Comparison of ENCODE assay signal across 8 cellular contexts in the genomic region with DNA sequence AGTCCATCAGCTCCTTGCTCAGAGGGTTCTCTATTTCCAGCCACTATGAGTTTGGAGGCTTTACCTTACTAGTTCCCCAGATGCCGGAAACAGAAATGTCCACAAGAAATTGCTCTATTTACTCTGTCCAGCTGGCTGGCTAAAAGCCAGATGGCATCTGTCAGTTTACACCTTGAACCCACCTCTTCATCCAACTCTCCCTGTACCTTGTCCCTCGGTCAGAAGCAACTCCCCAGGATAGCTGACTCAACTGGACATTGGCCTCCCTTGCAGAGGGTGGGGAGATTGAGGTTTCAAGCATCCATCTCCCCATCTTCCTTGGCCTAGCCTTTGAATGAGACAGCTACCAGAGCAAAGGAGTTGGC. TPM values are rescaled to one million over a fixed set of nuclear protein-coding genes. Genes with fewer than 3 reads are reported as not detected.
DNase-seq lines count a peak whose midpoint lies in the region; ATAC-seq and TF ChIP-seq lines count a peak whose summit lies in the region.

No MANE protein-coding gene starts in this region.

- peak overlapping the region; percentile 84 for H3K4me2 ChIP-seq in GM23248 (ENCODE audit: unreplicated experiment)

- H3K9me2 ChIP-seq in GM23248 (ENCODE audit: insufficient read depth), result no peaks in the 10 kb centered on the region

- no peak for ATAC-seq in HG02763 (IDR thresholded peaks at IDR 0.05; ENCODE audit: unreplicated experiment)

- no peak for TF ChIP-seq CTCF in fibroblast of mammary gland (conservative IDR thresholded peaks at IDR 0.05; ENCODE audit: control insufficient read depth, insufficient read depth, low read depth, low read length)

- H3K4me3 ChIP-seq in GM23248 (peak overlapping the region; percentile 94), SK-N-MC (peak overlapping the region; percentile 92), fibroblast of mammary gland (ENCODE audit: control insufficient read depth, low read depth, low read length) (peak overlapping the region; percentile 67), skeletal muscle tissue (ENCODE audit: low read length in 3 of 3) (peak overlapping the region; percentile 31 to 85 (median 77))

- no peaks in the 10 kb centered on the region for H3F3A ChIP-seq in GM23248 (ENCODE audit: insufficient read depth)

- in situ Hi-C loops in GM23248 (cut with MboI), result no loop called here

- H3K27ac ChIP-seq in GM23248 (no peak overlapping the region), SK-N-MC (no peak overlapping the region), skeletal muscle tissue (ENCODE audit: low read depth, low read length) (no peak overlapping the region)

- H3K79me2 ChIP-seq in GM23248 (ENCODE audit: insufficient read depth), result peaks cover 36% of the 10 kb centered on the region

- peaks cover 17% of the 10 kb centered on the region for H3K4me1 ChIP-seq in GM23248 (ENCODE audit: insufficient read depth)
- peaks cover 20 to 30% (median 25%) of the 10 kb centered on the region in 3 donors for H3K4me1 ChIP-seq in skeletal muscle tissue (ENCODE audit: control insufficient read depth in 3 of 3, insufficient read depth in 3 of 3, low read length in 3 of 3)

- H3K27me3 ChIP-seq in GM23248 (replicated peaks; ENCODE audit: insufficient read depth) (no peaks in the 10 kb centered on the region), skeletal muscle tissue (ENCODE audit: control insufficient read depth in 3 of 3, insufficient read depth in 3 of 3, low read length in 3 of 3) (no peaks in the 10 kb centered on the region)

- no peaks in the 10 kb centered on the region for H4K20me1 ChIP-seq in GM23248 (ENCODE audit: insufficient read depth)

- H3K9ac ChIP-seq in GM23248, result no peak overlapping the region
- no peak overlapping the region for H3K9ac ChIP-seq in SK-N-MC (ENCODE audit: insufficient read length)
- peak overlapping the region in 2 of 3 donors; percentile 68 to 86 for H3K9ac ChIP-seq in skeletal muscle tissue (ENCODE audit: low read depth in 1 of 3, low read length in 3 of 3)

- DNase-seq in GM23248 (no peak), SK-N-MC (ENCODE audit: low read depth, low spot score) (no peak), fibroblast of mammary gland (ENCODE audit: low read depth) (no peak), kidney tubule cell (ENCODE audit: low spot score) (no peak), AG20443 (ENCODE audit: low spot score) (no peak), cerebellum (ENCODE audit: low spot score) (no peak)

- H3K9me3 ChIP-seq in GM23248 (ENCODE audit: low read depth) (no peaks in the 10 kb centered on the region), SK-N-MC (ENCODE audit: low read depth, low read length) (no peaks in the 10 kb centered on the region), skeletal muscle tissue (ENCODE audit: control insufficient read depth in 3 of 3, low read length in 3 of 3) (no peaks in the 10 kb centered on the region)

- H3K36me3 ChIP-seq in GM23248 (ENCODE audit: low read depth) (no peaks in the 10 kb centered on the region; the same call in 1 of the 2 replicates), SK-N-MC (ENCODE audit: insufficient read depth, low read length) (peaks cover 16% of the 10 kb centered on the region), skeletal muscle tissue (ENCODE audit: control insufficient read depth in 3 of 3, insufficient read depth in 3 of 3, low read length in 3 of 3) (peaks cover 24 to 31% (median 25%) of the 10 kb centered on the region in 3 donors)

- WGBS in GM23248 (ENCODE audit: low coverage in 1 of 2, low lambda C conversion rate in 2 of 2, missing lambda C conversion rate in 2 of 2), 2 experiments, result 88 to 97% methylated on average over 2 of the region's 2 CpGs

- no peak overlapping the region for H2AFZ ChIP-seq in GM23248

RNA-seq across cellular contexts. Expression of a gene that starts 1.7 kb away (rescaled TPM):
- 4.1 and 4.7 TPM in 2 replicates for total RNA-seq in GM23248 (2014; rRNA removed; shearing (Covaris generic))
- 2.6 and 3.1 TPM in 2 replicates for polyA plus RNA-seq in GM23248 (2016; fragmentation: Nextera tagmentation; extraction: Ambion mirVana)
- total RNA-seq in skeletal muscle tissue (2.1 TPM), cerebellum (6.2 TPM)

RNA-seq across cellular contexts. Expression of a gene that starts 7.2 kb away (rescaled TPM):
- total RNA-seq in GM23248 (2014; rRNA removed; shearing (Covaris generic)), result 30.0 and 30.9 TPM in 2 replicates
- polyA plus RNA-seq in GM23248 (2016; fragmentation: Nextera tagmentation; extraction: Ambion mirVana), result 68.6 and 73.6 TPM in 2 replicates
- 8.4 TPM for total RNA-seq in skeletal muscle tissue
- total RNA-seq in cerebellum, result 12.0 TPM

RNA-seq across cellular contexts. Expression of a gene that starts 12.5 kb away (rescaled TPM):
- 24.9 and 31.8 TPM in 2 replicates for total RNA-seq in GM23248 (2014; rRNA removed; shearing (Covaris generic))
- polyA plus RNA-seq in GM23248 (2016; fragmentation: Nextera tagmentation; extraction: Ambion mirVana), result 8.3 and 9.1 TPM in 2 replicates
- total RNA-seq in skeletal muscle tissue (18.3 TPM), cerebellum (31.0 TPM)

RNA-seq across cellular contexts. Expression of a gene that starts 24.2 kb away (rescaled TPM):
- total RNA-seq in GM23248 (2014; rRNA removed; shearing (Covaris generic)), result 5.1 and 8.5 TPM in 2 replicates
- polyA plus RNA-seq in GM23248 (2016; fragmentation: Nextera tagmentation; extraction: Ambion mirVana), result 46.1 and 53.3 TPM in 2 replicates
- 6.8 TPM for total RNA-seq in skeletal muscle tissue
- 4.9 TPM for total RNA-seq in cerebellum

RNA-seq across cellular contexts. Expression of a gene that starts 40.0 kb away (rescaled TPM):
- total RNA-seq in GM23248 (2014; rRNA removed; shearing (Covaris generic)), result not detected in 2 replicates
- 0.06 and 0.14 TPM in 2 replicates for polyA plus RNA-seq in GM23248 (2016; fragmentation: Nextera tagmentation; extraction: Ambion mirVana)
- total RNA-seq in skeletal muscle tissue, result under 0.01 TPM
- 4.0 TPM for total RNA-seq in cerebellum

Comparison
In these comparisons a context has a peak if more than half of its experiments do, and no peak if none do; other contexts are left out.
1. H3K9ac ChIP-seq: peak in skeletal muscle tissue (2 of 3); none in GM23248 (single experiment) and SK-N-MC (single experiment).
2. Peak in every context shown above with its lines, with median percentiles within 50 percentile points of each other: H3K4me3 ChIP-seq.